9 cellular contexts compared by ENCODE assay signal in genomic region chr3:17743660-17743995, GRCh38. TPM values are rescaled to one million over a fixed set of nuclear protein-coding genes. Genes with fewer than 3 reads are reported as not detected.
DNase-seq lines count a peak whose midpoint lies in the region; TF ChIP-seq lines count a peak whose summit lies in the region.
"Had no signal": no experiment of that assay in that cellular context is flagged by ENCODE, and none has a peak within 500 bp of the region (broad histone marks: within the 10 kb centered on the region; RNA-seq: fewer than 3 reads in every experiment).

No MANE protein-coding gene starts in this region.

- DNase-seq in osteoblast (ENCODE audit: insufficient read length, low spot score, missing footprints) (no peak), kidney tubule cell (ENCODE audit: low spot score) (no peak), NCI-H2107 treated with DMSO at 0.1 percent for 48 hours (lab: John Stamatoyannopoulos, UW; ENCODE audit: unreplicated experiment) (no peak), pons (ENCODE audit: low spot score) (no peak), hepatic stellate cell (ENCODE audit: low spot score) (no peak)
- DNase-seq: NCI-H1092 had no signal

- peak overlapping the region; percentile 85 for H3K4me3 ChIP-seq in DOHH2 (ENCODE audit: low read length)
- peak overlapping the region; percentile 85 for H3K4me3 ChIP-seq in OCI-LY3 (ENCODE audit: low read length)
- no peak overlapping the region for H3K4me3 ChIP-seq in ectodermal cell (ENCODE audit: insufficient read depth, low read depth, low read length)
- no peak overlapping the region for H3K4me3 ChIP-seq in osteoblast (ENCODE audit: insufficient read depth, low read length)

- H3K9me3 ChIP-seq in DOHH2 (ENCODE audit: control insufficient read depth, insufficient read depth, low read length) (no peaks in the 10 kb centered on the region), OCI-LY3 (ENCODE audit: insufficient read depth, low read length) (no peaks in the 10 kb centered on the region), ectodermal cell (ENCODE audit: control insufficient read depth, low read length) (no peaks in the 10 kb centered on the region), osteoblast (ENCODE audit: low read depth, low read length) (no peaks in the 10 kb centered on the region)

- no peaks in the 10 kb centered on the region for H3K9me2 ChIP-seq in DOHH2 (replicated peaks; ENCODE audit: control insufficient read depth, low read length)

- H3K4me2 ChIP-seq in DOHH2 (ENCODE audit: low read length): peak overlapping the region; percentile 96
- peak overlapping the region; percentile 79 for H3K4me2 ChIP-seq in OCI-LY3 (ENCODE audit: low read length)
- peak overlapping the region; percentile 100 for H3K4me2 ChIP-seq in osteoblast (ENCODE audit: insufficient read depth, low read length)

- no CpG with 5 or more reads among the region's 1 CpG for WGBS in ectodermal cell, 2 experiments

- H4K20me1 ChIP-seq in DOHH2 (ENCODE audit: control insufficient read depth, insufficient read depth, low read depth, low read length) (no peaks in the 10 kb centered on the region), OCI-LY3 (ENCODE audit: insufficient read depth, low read length) (peaks cover 10% of the 10 kb centered on the region; the same call in 1 of the 2 replicates), osteoblast (ENCODE audit: insufficient read depth, low read length) (no peaks in the 10 kb centered on the region)

- peaks cover 17% of the 10 kb centered on the region for H3F3A ChIP-seq in DOHH2 (ENCODE audit: control insufficient read depth, insufficient read depth)

- no peak overlapping the region for H2AFZ ChIP-seq in OCI-LY3 (ENCODE audit: low read depth, low read length)
- H2AFZ ChIP-seq in osteoblast (ENCODE audit: low read length): no peak overlapping the region

- H3K4me1 ChIP-seq in DOHH2 (ENCODE audit: control insufficient read depth, low read length) (peaks cover 42% of the 10 kb centered on the region), OCI-LY3 (ENCODE audit: low read length) (peaks cover 49% of the 10 kb centered on the region), ectodermal cell (ENCODE audit: control insufficient read depth, insufficient read depth, low read length) (peaks cover 12% of the 10 kb centered on the region), osteoblast (ENCODE audit: insufficient read depth, low read length) (peaks cover 22% of the 10 kb centered on the region)

- H3K79me2 ChIP-seq in DOHH2 (ENCODE audit: control insufficient read depth, low read length) (peaks cover 41% of the 10 kb centered on the region), OCI-LY3 (ENCODE audit: low read length) (peaks cover 34% of the 10 kb centered on the region), osteoblast (ENCODE audit: insufficient read depth, low read length) (peaks cover 21% of the 10 kb centered on the region)

- H3K36me3 ChIP-seq in DOHH2 (ENCODE audit: control insufficient read depth, low read length): peaks cover 8% of the 10 kb centered on the region; the same call in 1 of the 2 replicates
- peaks cover 4% of the 10 kb centered on the region for H3K36me3 ChIP-seq in OCI-LY3 (replicated peaks; ENCODE audit: low read depth, low read length)
- no peaks in the 10 kb centered on the region for H3K36me3 ChIP-seq in ectodermal cell (ENCODE audit: control insufficient read depth, insufficient read depth, low read length)
- H3K36me3 ChIP-seq in osteoblast (ENCODE audit: insufficient read depth, low read length): no peaks in the 10 kb centered on the region

- peak overlapping the region; percentile 89; the same call in 1 of the 2 replicates for H3K9ac ChIP-seq in OCI-LY3 (ENCODE audit: low read length)

- H3K27me3 ChIP-seq in DOHH2 (ENCODE audit: control insufficient read depth, low read length) (no peaks in the 10 kb centered on the region), OCI-LY3 (ENCODE audit: low read depth, low read length) (peaks cover 20% of the 10 kb centered on the region), ectodermal cell (ENCODE audit: control insufficient read depth, insufficient read depth, low read length, poor library complexity, severe bottlenecking) (no peaks in the 10 kb centered on the region), osteoblast (ENCODE audit: insufficient read depth, low read length) (no peaks in the 10 kb centered on the region)

- TF ChIP-seq CTCF in DOHH2 (IDR thresholded peaks at IDR 0.05; ENCODE audit: low read depth, low read length, poor library complexity, severe bottlenecking): no peak
- TF ChIP-seq CTCF in OCI-LY3 (IDR thresholded peaks at IDR 0.05; ENCODE audit: low read depth, low read length): no peak
- TF ChIP-seq CTCF in osteoblast (IDR thresholded peaks at IDR 0.05; ENCODE audit: extremely low read depth, low read depth, low read length): no peak

- H3K27ac ChIP-seq in DOHH2 (ENCODE audit: low read depth, low read length) (peak overlapping the region; percentile 91), OCI-LY3 (ENCODE audit: low read length) (no peak overlapping the region), ectodermal cell (ENCODE audit: insufficient read depth, low read depth, low read length, poor library complexity, severe bottlenecking) (peak overlapping the region; percentile 98), osteoblast (ENCODE audit: low read depth, low read length) (no peak overlapping the region)

RNA-seq across cellular contexts. Expression of gene TBC1D5, which starts 1.2 kb away (rescaled TPM):
- polyA plus RNA-seq in ectodermal cell (2013, experiment 1 of 4): 43.6 TPM
- 49.8 TPM for polyA plus RNA-seq in ectodermal cell (2013, experiment 2 of 4)
- 35.0 TPM for polyA plus RNA-seq in ectodermal cell (2013, experiment 3 of 4)
- 36.7 TPM for polyA plus RNA-seq in ectodermal cell (2013, experiment 4 of 4)
- total RNA-seq in osteoblast: 110 and 117 TPM in 2 replicates

Comparison
In these comparisons a context has a peak if more than half of its experiments do, and no peak if none do; other contexts are left out.
1. H3K27ac ChIP-seq: peak in DOHH2 (single experiment) and ectodermal cell (single experiment); none in OCI-LY3 (single experiment) and osteoblast (single experiment).
2. H3K4me3 ChIP-seq: peak in DOHH2 (single experiment) and OCI-LY3 (single experiment); none in ectodermal cell (single experiment) and osteoblast (single experiment).
3. Peak in every context shown above with its lines, with median percentiles within 50 percentile points of each other: H3K4me2 ChIP-seq.